ENCODE assay signal across 18 cellular contexts in the genomic region with DNA sequence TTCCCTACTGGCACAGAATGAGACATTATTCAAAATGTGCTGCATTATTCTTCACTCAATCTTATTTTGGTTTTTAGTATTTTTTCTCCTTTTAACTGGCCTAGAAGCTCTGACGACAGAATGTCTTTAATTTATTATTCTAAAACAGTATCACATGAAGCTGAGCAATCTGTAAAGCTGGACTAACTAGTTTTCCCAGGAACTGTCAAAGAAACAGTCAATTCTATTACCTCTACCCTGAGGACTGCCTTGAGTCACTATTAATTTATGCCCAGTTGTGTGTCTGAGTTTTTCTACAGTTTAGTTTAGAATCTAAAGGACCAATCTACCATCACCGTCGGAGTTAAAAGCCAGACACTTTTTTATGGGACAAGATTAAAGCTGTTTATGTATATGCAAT.
"Had no signal": no experiment of that assay in that cellular context is flagged by ENCODE, and none has a peak within 500 bp of the region (broad histone marks: within the 10 kb centered on the region; RNA-seq: fewer than 3 reads in every experiment).

No MANE protein-coding gene starts in this region.

- H3K9me3 Mint-ChIP-seq: activated naive CD4-positive, alpha-beta T cell treated with anti-CD3 and anti-CD28 coated beads, Interleukin-2, amount 50 U/mL, for 24 hours; natural killer cell had no signal

- H3K27ac ChIP-seq: colonic mucosa, right atrium auricular region, SK-N-MC, upper lobe of right lung had no signal

- H3K27me3 Mint-ChIP-seq: activated naive CD4-positive, alpha-beta T cell treated with anti-CD3 and anti-CD28 coated beads, Interleukin-2, amount 50 U/mL, for 24 hours had no signal

- H3K4me1 ChIP-seq: colonic mucosa, right atrium auricular region, upper lobe of right lung had no signal

- H3K27me3 ChIP-seq: colonic mucosa, right atrium auricular region, upper lobe of right lung had no signal

- H3K4me3 Mint-ChIP-seq: activated naive CD4-positive, alpha-beta T cell treated with anti-CD3 and anti-CD28 coated beads, Interleukin-2, amount 50 U/mL, for 24 hours; natural killer cell had no signal

- H3K36me3 ChIP-seq: colonic mucosa, right atrium auricular region had no signal

- ATAC-seq: left ventricle myocardium superior; natural killer cell; stimulated activated naive CD8-positive, alpha-beta T cell treated with anti-CD3 and anti-CD28 coated beads, Interleukin-15, Interleukin-2, amounts not matched to agents 100 U/mL and 50 U/mL, for 24 hours; upper lobe of right lung had no signal

- H3K9me3 ChIP-seq: colonic mucosa, right atrium auricular region, upper lobe of right lung had no signal

- H3K4me3 ChIP-seq: colonic mucosa, right atrium auricular region, SK-N-MC, upper lobe of right lung had no signal

- DNase-seq: activated CD4-positive, alpha-beta T cell treated with anti-CD3 and anti-CD28 coated beads for 1 hour; activated CD4-positive, alpha-beta T cell treated with anti-CD3 and anti-CD28 coated beads, Interleukin-2, amount 50 U/mL, for 4 hours; activated T-cell treated with anti-CD3 and anti-CD28 coated beads, Interleukin-2, amount 50 U/mL, for 1 hour; central memory CD4-positive, alpha-beta T cell; colonic mucosa; islet precursor cell; left ventricle myocardium superior; mesenchymal stem cell; natural killer cell; occipital lobe; stimulated activated CD4-positive, alpha-beta T cell treated with anti-CD3 and anti-CD28 coated beads, Interleukin-4, amount 100 ng/mL, for 4 hours; stimulated activated CD8-positive, alpha-beta memory T cell treated with anti-CD3 and anti-CD28 coated beads, Interleukin-4, amount 100 ng/mL, for 48 hours; stimulated activated naive CD8-positive, alpha-beta T cell treated with anti-CD3 and anti-CD28 coated beads, Interleukin-15, Interleukin-2, amounts not matched to agents 100 U/mL and 50 U/mL, for 24 hours; T1000; upper lobe of right lung had no signal
